8 cellular contexts compared by ENCODE assay signal in the genomic region with DNA sequence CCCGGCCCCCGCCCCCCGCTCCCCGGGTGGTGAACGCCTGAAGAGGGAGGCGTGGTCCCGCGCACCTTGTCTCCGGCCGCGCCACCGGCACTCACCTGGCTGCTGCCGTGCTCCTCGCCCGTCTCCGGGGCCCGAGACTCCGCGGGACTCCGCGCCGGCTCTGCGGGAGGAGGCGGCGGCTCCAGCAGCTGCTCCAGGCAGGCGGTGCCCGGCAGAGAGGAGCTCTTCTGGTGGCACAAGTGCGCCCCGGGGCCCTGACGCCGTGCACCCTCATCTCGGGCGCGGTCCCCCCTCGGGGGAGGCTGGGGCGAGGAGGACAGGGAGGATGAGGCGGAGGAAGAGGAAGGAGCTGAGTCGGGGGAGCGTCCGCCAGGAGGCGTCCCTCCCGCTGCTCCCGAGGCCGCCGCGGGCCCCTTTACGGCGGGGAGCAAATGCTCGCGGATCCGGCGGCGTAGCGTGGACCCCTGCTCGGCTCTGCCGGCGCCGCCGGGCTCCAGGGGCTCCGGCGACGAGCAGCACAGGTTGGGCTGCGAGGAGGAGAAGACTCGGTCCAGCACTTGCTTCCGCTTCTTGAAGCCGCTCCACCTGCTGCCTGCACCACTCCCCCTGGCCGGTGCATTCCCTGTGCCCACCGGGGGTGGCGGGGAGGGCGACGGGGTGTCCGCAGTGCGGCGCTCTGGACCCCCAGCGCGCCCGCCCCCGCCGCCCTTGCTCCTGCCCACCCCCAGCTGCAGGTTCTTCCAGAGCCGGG. TPM values are rescaled to one million over a fixed set of nuclear protein-coding genes. Genes with fewer than 3 reads are reported as not detected.
DNase-seq lines count a peak whose midpoint lies in the region; ATAC-seq and TF ChIP-seq lines count a peak whose summit lies in the region.

No MANE protein-coding gene starts in this region.

- peaks cover 2% of the 10 kb centered on the region; the same call in 1 of the 2 replicates for H3K4me1 ChIP-seq in H9 (ENCODE audit: insufficient read depth, low read length)

- DNase-seq in activated CD4-positive, alpha-beta T cell treated with anti-CD3 and anti-CD28 coated beads, Interleukin-2, amount 10 ng/mL, durations not matched to agents 24 days and 14 days: peak; percentile 69
- DNase-seq in activated CD4-positive, alpha-beta T cell treated with anti-CD3 and anti-CD28 coated beads, Interleukin-2, amount 50 U/mL, for 1 hour: no peak
- DNase-seq in H9: peak; percentile 79
- DNase-seq in MV-4-11 (lab: John Stamatoyannopoulos, UW): peak; percentile 11
- peak; percentile 37 for DNase-seq in activated CD8-positive, alpha-beta T cell treated with anti-CD3 and anti-CD28 coated beads, Interleukin-2, amount 10 ng/mL, durations not matched to agents 7 days and 5 days
- DNase-seq in glutamatergic neuron: peak; percentile 69
- DNase-seq in osteocyte (ENCODE audit: extremely low spot score, unreplicated experiment): no peak
- no peak for DNase-seq in cerebellar cortex (ENCODE audit: low spot score)

- peaks cover 6% of the 10 kb centered on the region for H3K4me1 Mint-ChIP-seq in activated CD4-positive, alpha-beta T cell treated with anti-CD3 and anti-CD28 coated beads, Interleukin-2, amount 10 ng/mL, durations not matched to agents 24 days and 14 days
- H3K4me1 Mint-ChIP-seq in H9 (peaks cover 39 to 40% of the 10 kb centered on the region in 2 experiments), glutamatergic neuron (ENCODE audit: low read depth, unreplicated experiment) (peaks cover 11% of the 10 kb centered on the region), osteocyte (ENCODE audit: unreplicated experiment) (peaks cover 11% of the 10 kb centered on the region)
- H3K4me1 Mint-ChIP-seq in activated CD8-positive, alpha-beta T cell treated with anti-CD3 and anti-CD28 coated beads, Interleukin-2, amount 10 ng/mL, durations not matched to agents 7 days and 5 days (ENCODE audit: low read depth): peaks cover 12% of the 10 kb centered on the region

- POLR2A ChIA-PET in activated CD8-positive, alpha-beta T cell treated with anti-CD3 and anti-CD28 coated beads, Interleukin-2, amount 10 ng/mL, durations not matched to agents 7 days and 5 days (lab: Charles Lee): no interaction called here

- H3K79me1 ChIP-seq in H9 (ENCODE audit: insufficient read depth, low read depth, low read length, poor library complexity, severe bottlenecking): no peaks in the 10 kb centered on the region

- H2BK5ac ChIP-seq in H9 (ENCODE audit: insufficient read length, low read length): no peak overlapping the region

- H3K23me2 ChIP-seq in H9 (ENCODE audit: insufficient read length, low read depth, low read length, poor library complexity, severe bottlenecking): peaks cover 10% of the 10 kb centered on the region

- H4K91ac ChIP-seq in H9 (ENCODE audit: insufficient read length, low read depth, low read length): no peak overlapping the region

- CTCF ChIA-PET in activated CD8-positive, alpha-beta T cell treated with anti-CD3 and anti-CD28 coated beads, Interleukin-2, amount 10 ng/mL, durations not matched to agents 7 days and 5 days (lab: Charles Lee): interaction anchor here (1.0 kb wide), 2 partner anchors 315 to 558 kb away, joined by 3 read pairs; no protein-coding TSS in a partner anchor

- no peak overlapping the region for H3K4ac ChIP-seq in H9 (ENCODE audit: low read depth, low read length)

- no peak overlapping the region for H4K8ac ChIP-seq in H9 (replicated peaks; ENCODE audit: insufficient read length, low read depth, low read length)

- no peaks in the 10 kb centered on the region for H3K9me3 ChIP-seq in H9 (ENCODE audit: control insufficient read depth, low read depth, low read length)

- no peak overlapping the region for H2BK120ac ChIP-seq in H9 (ENCODE audit: low read depth, low read length, poor library complexity, severe bottlenecking)

- no peaks in the 10 kb centered on the region for H3K9me3 Mint-ChIP-seq in activated CD4-positive, alpha-beta T cell treated with anti-CD3 and anti-CD28 coated beads, Interleukin-2, amount 10 ng/mL, durations not matched to agents 24 days and 14 days
- H3K9me3 Mint-ChIP-seq in H9 (no peaks in the 10 kb centered on the region; a peak in 1 of 5 replicates), glutamatergic neuron (ENCODE audit: unreplicated experiment) (peaks cover 2% of the 10 kb centered on the region), osteocyte (ENCODE audit: unreplicated experiment) (no peaks in the 10 kb centered on the region)
- H3K9me3 Mint-ChIP-seq in activated CD8-positive, alpha-beta T cell treated with anti-CD3 and anti-CD28 coated beads, Interleukin-2, amount 10 ng/mL, durations not matched to agents 7 days and 5 days (ENCODE audit: insufficient read depth): no peaks in the 10 kb centered on the region

- no peaks in the 10 kb centered on the region for H3K36me3 Mint-ChIP-seq in activated CD4-positive, alpha-beta T cell treated with anti-CD3 and anti-CD28 coated beads, Interleukin-2, amount 10 ng/mL, durations not matched to agents 24 days and 14 days (ENCODE audit: low read depth)
- H3K36me3 Mint-ChIP-seq in H9 (ENCODE audit: insufficient read depth in 1 of 3, low read depth in 3 of 3) (peaks cover 0 to 1% (median 0%) of the 10 kb centered on the region in 3 experiments; a peak in 1 of 7 replicates), glutamatergic neuron (ENCODE audit: unreplicated experiment) (no peaks in the 10 kb centered on the region), osteocyte (ENCODE audit: unreplicated experiment) (no peaks in the 10 kb centered on the region)
- no peaks in the 10 kb centered on the region for H3K36me3 Mint-ChIP-seq in activated CD8-positive, alpha-beta T cell treated with anti-CD3 and anti-CD28 coated beads, Interleukin-2, amount 10 ng/mL, durations not matched to agents 7 days and 5 days (ENCODE audit: low read depth)

- WGBS in H9 (ENCODE audit: extremely low coverage, insufficient read length, low lambda C conversion rate): no CpG with 5 or more reads among the region's 80 CpGs

- H2BK15ac ChIP-seq in H9 (ENCODE audit: low read depth, low read length): no peak overlapping the region

- H2BK20ac ChIP-seq in H9 (ENCODE audit: low read depth, low read length, poor library complexity, severe bottlenecking): no peak overlapping the region

- peak; percentile 67 for TF ChIP-seq CTCF in H9 (conservative IDR thresholded peaks at IDR 0.05)
- TF ChIP-seq CTCF in glutamatergic neuron (IDR thresholded peaks at IDR 0.05; ENCODE audit: partially characterized antibody, unreplicated experiment): peak; percentile 62
- TF ChIP-seq CTCF in osteocyte (IDR thresholded peaks at IDR 0.05): peak; percentile 57

- no peaks in the 10 kb centered on the region for H3K79me2 ChIP-seq in H9 (ENCODE audit: insufficient read depth, low read length)

- no peak overlapping the region for H3T11ph ChIP-seq in H9 (ENCODE audit: low read length)

- H3K18ac ChIP-seq in H9 (ENCODE audit: insufficient read length, low read depth, low read length): no peak overlapping the region

- peak overlapping the region; percentile 72 for H3K4me3 Mint-ChIP-seq in activated CD4-positive, alpha-beta T cell treated with anti-CD3 and anti-CD28 coated beads, Interleukin-2, amount 10 ng/mL, durations not matched to agents 24 days and 14 days
- H3K4me3 Mint-ChIP-seq in H9 (peak overlapping the region; percentile 64 to 88), glutamatergic neuron (ENCODE audit: unreplicated experiment) (peak overlapping the region; percentile 84), osteocyte (ENCODE audit: unreplicated experiment) (peak overlapping the region; percentile 69)
- H3K4me3 Mint-ChIP-seq in activated CD8-positive, alpha-beta T cell treated with anti-CD3 and anti-CD28 coated beads, Interleukin-2, amount 10 ng/mL, durations not matched to agents 7 days and 5 days: peak overlapping the region; percentile 48

- H3K9ac ChIP-seq in H9 (ENCODE audit: extremely low read depth, insufficient read length, low read length): no peak overlapping the region

- no peak overlapping the region for H4K5ac ChIP-seq in H9 (ENCODE audit: insufficient read length, low read depth, low read length)

- H3K4me2 ChIP-seq in H9 (ENCODE audit: insufficient read depth, insufficient read length, low read length): peak overlapping the region; percentile 95

- H4K20me1 ChIP-seq in H9 (ENCODE audit: control insufficient read depth, insufficient read depth, insufficient read length): no peaks in the 10 kb centered on the region

- H3K27me3 ChIP-seq in H9 (ENCODE audit: insufficient read depth, low read length): peaks cover 6% of the 10 kb centered on the region; the same call in 1 of the 2 replicates

- no peak overlapping the region for H2AK5ac ChIP-seq in H9 (ENCODE audit: insufficient read length, low read length)

- H2BK12ac ChIP-seq in H9 (ENCODE audit: insufficient read length, low read depth, low read length): no peak overlapping the region

- H3K27ac Mint-ChIP-seq in activated CD4-positive, alpha-beta T cell treated with anti-CD3 and anti-CD28 coated beads, Interleukin-2, amount 10 ng/mL, durations not matched to agents 24 days and 14 days: no peak overlapping the region
- H3K27ac Mint-ChIP-seq in H9 (no peak overlapping the region), glutamatergic neuron (ENCODE audit: unreplicated experiment) (no peak overlapping the region), osteocyte (ENCODE audit: unreplicated experiment) (no peak overlapping the region)
- H3K27ac Mint-ChIP-seq in activated CD8-positive, alpha-beta T cell treated with anti-CD3 and anti-CD28 coated beads, Interleukin-2, amount 10 ng/mL, durations not matched to agents 7 days and 5 days: no peak overlapping the region

- intact Hi-C loops in activated CD4-positive, alpha-beta T cell treated with anti-CD3 and anti-CD28 coated beads, Interleukin-2, amount 10 ng/mL, durations not matched to agents 24 days and 14 days (cut with micrococcal nuclease): no loop called here

- no peak overlapping the region for H3K23ac ChIP-seq in H9 (ENCODE audit: insufficient read length, low read depth, low read length)

- no peak overlapping the region for H3K56ac ChIP-seq in H9 (ENCODE audit: insufficient read length, low read depth, low read length)

- H3K27ac ChIP-seq in H9 (ENCODE audit: insufficient read length, low read depth, low read length): no peak overlapping the region

- no peak overlapping the region for H2AFZ ChIP-seq in H9 (ENCODE audit: low read length)

- H3K14ac ChIP-seq in H9 (ENCODE audit: insufficient read depth, low read length): no peak overlapping the region

- H3K27me3 Mint-ChIP-seq in activated CD4-positive, alpha-beta T cell treated with anti-CD3 and anti-CD28 coated beads, Interleukin-2, amount 10 ng/mL, durations not matched to agents 24 days and 14 days: peaks cover 61% of the 10 kb centered on the region
- H3K27me3 Mint-ChIP-seq in H9 (ENCODE audit: low read depth) (peaks cover 25% of the 10 kb centered on the region), glutamatergic neuron (ENCODE audit: unreplicated experiment) (peaks cover 12% of the 10 kb centered on the region), osteocyte (ENCODE audit: unreplicated experiment) (peaks cover 68% of the 10 kb centered on the region)
- peaks cover 43% of the 10 kb centered on the region for H3K27me3 Mint-ChIP-seq in activated CD8-positive, alpha-beta T cell treated with anti-CD3 and anti-CD28 coated beads, Interleukin-2, amount 10 ng/mL, durations not matched to agents 7 days and 5 days (ENCODE audit: low read depth)

- peak; percentile 72 for ATAC-seq in activated CD8-positive, alpha-beta T cell treated with anti-CD3 and anti-CD28 coated beads, Interleukin-2, amount 10 ng/mL, durations not matched to agents 7 days and 5 days

RNA-seq across cellular contexts. Expression of gene MCTP1, which starts 1.0 kb away (rescaled TPM):
- not detected in 2 replicates for total RNA-seq in activated CD4-positive, alpha-beta T cell treated with anti-CD3 and anti-CD28 coated beads, Interleukin-2, amount 10 ng/mL, durations not matched to agents 24 days and 14 days
- total RNA-seq in H9 (2021): 2.5 and 3.0 TPM in 2 replicates
- under 1 TPM in 1 of 2 experiments, not detected in 1; 0.42 TPM for total RNA-seq in activated CD8-positive, alpha-beta T cell treated with anti-CD3 and anti-CD28 coated beads, Interleukin-2, amount 10 ng/mL, durations not matched to agents 7 days and 5 days
- total RNA-seq in glutamatergic neuron (ENCODE audit: unreplicated experiment): 1.7 TPM
- total RNA-seq in osteocyte: 0.50 and 0.67 TPM in 2 replicates

Comparison
In these comparisons a context has a peak if more than half of its experiments do, and no peak if none do; other contexts are left out.
1. DNase-seq: peak in activated CD4-positive, alpha-beta T cell treated with anti-CD3 and anti-CD28 coated beads, Interleukin-2, amount 10 ng/mL, durations not matched to agents 24 days and 14 days (single experiment), H9 (single experiment), MV-4-11 (single experiment), activated CD8-positive, alpha-beta T cell treated with anti-CD3 and anti-CD28 coated beads, Interleukin-2, amount 10 ng/mL, durations not matched to agents 7 days and 5 days (single experiment) and glutamatergic neuron (single experiment); none in activated CD4-positive, alpha-beta T cell treated with anti-CD3 and anti-CD28 coated beads, Interleukin-2, amount 50 U/mL, for 1 hour (single experiment), osteocyte (single experiment) and cerebellar cortex (single experiment).
2. Peak in every context shown above with its lines, with median percentiles within 50 percentile points of each other: H3K4me3 Mint-ChIP-seq and CTCF ChIP-seq.